ENCODE assay signal across 1 cellular context in genomic region chr12:101909646-101910045, GRCh38.
A peak's percentile ranks its signal among the peaks of the same experiment; 100 is the strongest.
TF ChIP-seq lines count a peak whose summit lies in the region.

No MANE protein-coding gene starts in this region.

TF ChIP-seq in GM12878, 131 proteins besides CTCF, POLR2A, EP300 and RAD21 (continues in another document):
- no peak; a peak in 1 of 4 replicates for TF ChIP-seq ETV6 (conservative IDR thresholded peaks at IDR 0.05 in 1 of 2, IDR thresholded peaks at IDR 0.05 in 1 of 2; ENCODE audit: borderline replicate concordance in 1 of 2, low read depth in 1 of 2)
- TF ChIP-seq, protein P1, sequence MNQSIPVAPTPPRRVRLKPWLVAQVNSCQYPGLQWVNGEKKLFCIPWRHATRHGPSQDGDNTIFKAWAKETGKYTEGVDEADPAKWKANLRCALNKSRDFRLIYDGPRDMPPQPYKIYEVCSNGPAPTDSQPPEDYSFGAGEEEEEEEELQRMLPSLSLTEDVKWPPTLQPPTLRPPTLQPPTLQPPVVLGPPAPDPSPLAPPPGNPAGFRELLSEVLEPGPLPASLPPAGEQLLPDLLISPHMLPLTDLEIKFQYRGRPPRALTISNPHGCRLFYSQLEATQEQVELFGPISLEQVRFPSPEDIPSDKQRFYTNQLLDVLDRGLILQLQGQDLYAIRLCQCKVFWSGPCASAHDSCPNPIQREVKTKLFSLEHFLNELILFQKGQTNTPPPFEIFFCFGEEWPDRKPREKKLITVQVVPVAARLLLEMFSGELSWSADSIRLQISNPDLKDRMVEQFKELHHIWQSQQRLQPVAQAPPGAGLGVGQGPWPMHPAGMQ (IDR thresholded peaks at IDR 0.05; ENCODE audit: borderline replicate concordance): no peak
- no peak for TF ChIP-seq MEF2B (IDR thresholded peaks at IDR 0.05; ENCODE audit: partially characterized antibody, poor library complexity, severe bottlenecking)
- peak in 1 of 2 experiments; percentile 41; a peak in 2 of 4 replicates for TF ChIP-seq IKZF2 (IDR thresholded peaks at IDR 0.05)
- TF ChIP-seq, protein P2, sequence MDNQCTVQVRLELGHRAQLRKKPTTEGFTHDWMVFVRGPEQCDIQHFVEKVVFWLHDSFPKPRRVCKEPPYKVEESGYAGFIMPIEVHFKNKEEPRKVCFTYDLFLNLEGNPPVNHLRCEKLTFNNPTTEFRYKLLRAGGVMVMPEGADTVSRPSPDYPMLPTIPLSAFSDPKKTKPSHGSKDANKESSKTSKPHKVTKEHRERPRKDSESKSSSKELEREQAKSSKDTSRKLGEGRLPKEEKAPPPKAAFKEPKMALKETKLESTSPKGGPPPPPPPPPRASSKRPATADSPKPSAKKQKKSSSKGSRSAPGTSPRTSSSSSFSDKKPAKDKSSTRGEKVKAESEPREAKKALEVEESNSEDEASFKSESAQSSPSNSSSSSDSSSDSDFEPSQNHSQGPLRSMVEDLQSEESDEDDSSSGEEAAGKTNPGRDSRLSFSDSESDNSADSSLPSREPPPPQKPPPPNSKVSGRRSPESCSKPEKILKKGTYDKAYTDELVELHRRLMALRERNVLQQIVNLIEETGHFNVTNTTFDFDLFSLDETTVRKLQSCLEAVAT (IDR thresholded peaks at IDR 0.05): no peak
- peak; percentile 12; the same call in 1 of the 2 replicates for TF ChIP-seq TAF1 (IDR thresholded peaks at IDR 0.05; ENCODE audit: borderline replicate concordance, low read depth, low read length)
- TF ChIP-seq YBX1 (IDR thresholded peaks at IDR 0.05): no peak
- no peak for TF ChIP-seq YY1 (IDR thresholded peaks at IDR 0.05; ENCODE audit: low read depth, low read length)
- no peak for TF ChIP-seq KLF5 (IDR thresholded peaks at IDR 0.05; ENCODE audit: partially characterized antibody)
- TF ChIP-seq PML (IDR thresholded peaks at IDR 0.05; ENCODE audit: low read length): no peak
- peak; percentile 64; the same call in 1 of the 2 replicates for TF ChIP-seq BCL11A (IDR thresholded peaks at IDR 0.05; ENCODE audit: low read depth, low read length)
- no peak for TF ChIP-seq ZBED1 (IDR thresholded peaks at IDR 0.05; ENCODE audit: borderline replicate concordance)
- TF ChIP-seq TARDBP (IDR thresholded peaks at IDR 0.05; ENCODE audit: borderline replicate concordance): no peak
- TF ChIP-seq NFIC (IDR thresholded peaks at IDR 0.05; ENCODE audit: low read depth, low read length): peak; percentile 71; the same call in 1 of the 2 replicates
- no peak for TF ChIP-seq TCF3 (IDR thresholded peaks at IDR 0.05; ENCODE audit: borderline replicate concordance, insufficient read depth, low read depth, low read length)
- no peak for TF ChIP-seq FOXK2 (IDR thresholded peaks at IDR 0.05)
- TF ChIP-seq RBBP5 (conservative IDR thresholded peaks at IDR 0.05): no peak
- TF ChIP-seq SIX5 (IDR thresholded peaks at IDR 0.05; ENCODE audit: low read depth, low read length, severe bottlenecking): no peak
- no peak for TF ChIP-seq ASH2L (IDR thresholded peaks at IDR 0.05; ENCODE audit: borderline replicate concordance, low read depth)
- TF ChIP-seq, protein P3, sequence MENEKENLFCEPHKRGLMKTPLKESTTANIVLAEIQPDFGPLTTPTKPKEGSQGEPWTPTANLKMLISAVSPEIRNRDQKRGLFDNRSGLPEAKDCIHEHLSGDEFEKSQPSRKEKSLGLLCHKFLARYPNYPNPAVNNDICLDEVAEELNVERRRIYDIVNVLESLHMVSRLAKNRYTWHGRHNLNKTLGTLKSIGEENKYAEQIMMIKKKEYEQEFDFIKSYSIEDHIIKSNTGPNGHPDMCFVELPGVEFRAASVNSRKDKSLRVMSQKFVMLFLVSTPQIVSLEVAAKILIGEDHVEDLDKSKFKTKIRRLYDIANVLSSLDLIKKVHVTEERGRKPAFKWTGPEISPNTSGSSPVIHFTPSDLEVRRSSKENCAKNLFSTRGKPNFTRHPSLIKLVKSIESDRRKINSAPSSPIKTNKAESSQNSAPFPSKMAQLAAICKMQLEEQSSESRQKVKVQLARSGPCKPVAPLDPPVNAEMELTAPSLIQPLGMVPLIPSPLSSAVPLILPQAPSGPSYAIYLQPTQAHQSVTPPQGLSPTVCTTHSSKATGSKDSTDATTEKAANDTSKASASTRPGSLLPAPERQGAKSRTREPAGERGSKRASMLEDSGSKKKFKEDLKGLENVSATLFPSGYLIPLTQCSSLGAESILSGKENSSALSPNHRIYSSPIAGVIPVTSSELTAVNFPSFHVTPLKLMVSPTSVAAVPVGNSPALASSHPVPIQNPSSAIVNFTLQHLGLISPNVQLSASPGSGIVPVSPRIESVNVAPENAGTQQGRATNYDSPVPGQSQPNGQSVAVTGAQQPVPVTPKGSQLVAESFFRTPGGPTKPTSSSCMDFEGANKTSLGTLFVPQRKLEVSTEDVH (IDR thresholded peaks at IDR 0.05; ENCODE audit: low read depth, partially characterized antibody): no peak
- peak; percentile 77; the same call in 1 of the 2 replicates for TF ChIP-seq MTA2 (IDR thresholded peaks at IDR 0.05; ENCODE audit: low read depth)
- TF ChIP-seq CBX3 (IDR thresholded peaks at IDR 0.05; ENCODE audit: borderline replicate concordance, low read depth): no peak
- TF ChIP-seq SP1 (IDR thresholded peaks at IDR 0.05; ENCODE audit: low read depth, low read length): no peak
- no peak for TF ChIP-seq HDGF (IDR thresholded peaks at IDR 0.05)
- TF ChIP-seq ZNF24 (IDR thresholded peaks at IDR 0.05): no peak
- TF ChIP-seq IRF4 (IDR thresholded peaks at IDR 0.05; ENCODE audit: low read depth, low read length): no peak
- no peak for TF ChIP-seq BACH1 (IDR thresholded peaks at IDR 0.05; ENCODE audit: borderline replicate concordance)
- no peak for TF ChIP-seq FOS (IDR thresholded peaks at IDR 0.05; ENCODE audit: borderline replicate concordance, extremely low read depth, insufficient read length)
- TF ChIP-seq CBX5 (IDR thresholded peaks at IDR 0.05; ENCODE audit: low read depth): no peak; the same call in 1 of the 2 replicates
- no peak for TF ChIP-seq ESRRA (IDR thresholded peaks at IDR 0.05; ENCODE audit: low read length)
- peak; percentile 22; the same call in 1 of the 2 replicates for TF ChIP-seq RUNX3 (IDR thresholded peaks at IDR 0.05; ENCODE audit: low read length)
- peak; percentile 30; the same call in 1 of the 2 replicates for TF ChIP-seq ATF2 (IDR thresholded peaks at IDR 0.05; ENCODE audit: low read length)
- TF ChIP-seq MXI1 (IDR thresholded peaks at IDR 0.05; ENCODE audit: low read depth, low read length): peak; percentile 28; the same call in 1 of the 2 replicates
- TF ChIP-seq SRF (IDR thresholded peaks at IDR 0.05; ENCODE audit: low read depth in 2 of 2, low read length in 2 of 2): no peak
- TF ChIP-seq NBN (IDR thresholded peaks at IDR 0.05): no peak
- TF ChIP-seq HDAC2 (IDR thresholded peaks at IDR 0.05): no peak
- no peak for TF ChIP-seq REST (IDR thresholded peaks at IDR 0.05; ENCODE audit: low read depth, low read length)
- TF ChIP-seq ZNF622 (IDR thresholded peaks at IDR 0.05): no peak
- TF ChIP-seq CUX1 (IDR thresholded peaks at IDR 0.05; ENCODE audit: insufficient replicate concordance, low read depth, low read length): peak; percentile 49
- no peak for TF ChIP-seq TBL1XR1 (IDR thresholded peaks at IDR 0.05; ENCODE audit: low read depth, low read length)
- TF ChIP-seq ZNF592 (IDR thresholded peaks at IDR 0.05): no peak
- TF ChIP-seq ZNF207 (IDR thresholded peaks at IDR 0.05; ENCODE audit: borderline replicate concordance): no peak
